Comparison of ENCODE assay signal across 1 cellular context in genomic region chr11:60195923-60196368, GRCh38.
TF ChIP-seq lines count a peak whose summit lies in the region.

No MANE protein-coding gene starts in this region.

TF ChIP-seq in endothelial cell of umbilical vein, 7 proteins besides CTCF, POLR2A, EP300 and RAD21:
- TF ChIP-seq FOS (IDR thresholded peaks at IDR 0.05; ENCODE audit: borderline replicate concordance, insufficient read depth, low read length): no peak
- TF ChIP-seq POLR2AphosphoS5 (IDR thresholded peaks at IDR 0.05; ENCODE audit: insufficient read depth, low read depth, low read length): no peak
- no peak for TF ChIP-seq MYC (IDR thresholded peaks at IDR 0.05; ENCODE audit: low read depth, low read length)
- TF ChIP-seq EZH2 (IDR thresholded peaks at IDR 0.05; ENCODE audit: borderline replicate concordance, low read depth, low read length, severe bottlenecking): no peak
- TF ChIP-seq MAX (IDR thresholded peaks at IDR 0.05; ENCODE audit: insufficient read depth, insufficient read length): no peak
- TF ChIP-seq GATA2 (IDR thresholded peaks at IDR 0.05; ENCODE audit: insufficient read depth, insufficient read length, low read depth, low read length): no peak
- TF ChIP-seq JUN (IDR thresholded peaks at IDR 0.05; ENCODE audit: borderline replicate concordance, insufficient read depth, insufficient read length, low read depth): no peak
TF ChIP-seq in endothelial cell of umbilical vein: peak in this region for 0.
